2 cellular contexts compared by ENCODE assay signal in genomic region chr12:132475304-132476037, GRCh38.
TF ChIP-seq lines count a peak whose summit lies in the region.

No MANE protein-coding gene starts in this region.

TF ChIP-seq in SK-N-SH, 30 proteins besides CTCF, POLR2A, EP300 and RAD21:
- TF ChIP-seq, protein P1, sequence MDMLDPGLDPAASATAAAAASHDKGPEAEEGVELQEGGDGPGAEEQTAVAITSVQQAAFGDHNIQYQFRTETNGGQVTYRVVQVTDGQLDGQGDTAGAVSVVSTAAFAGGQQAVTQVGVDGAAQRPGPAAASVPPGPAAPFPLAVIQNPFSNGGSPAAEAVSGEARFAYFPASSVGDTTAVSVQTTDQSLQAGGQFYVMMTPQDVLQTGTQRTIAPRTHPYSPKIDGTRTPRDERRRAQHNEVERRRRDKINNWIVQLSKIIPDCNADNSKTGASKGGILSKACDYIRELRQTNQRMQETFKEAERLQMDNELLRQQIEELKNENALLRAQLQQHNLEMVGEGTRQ (IDR thresholded peaks at IDR 0.05; ENCODE audit: borderline replicate concordance, low read depth, low read length) = no peak
- TF ChIP-seq EZH2phosphoT487 (IDR thresholded peaks at IDR 0.05; ENCODE audit: borderline replicate concordance, low read depth) (no peak), MXI1 (IDR thresholded peaks at IDR 0.05; ENCODE audit: low read depth, low read length) (no peak), FOXM1 (IDR thresholded peaks at IDR 0.05; ENCODE audit: low read depth) (no peak), USF1 (IDR thresholded peaks at IDR 0.05; ENCODE audit: borderline replicate concordance, low read depth) (no peak), GABPA (IDR thresholded peaks at IDR 0.05; ENCODE audit: low read depth) (no peak), ELF1 (IDR thresholded peaks at IDR 0.05) (no peak), YY1 (IDR thresholded peaks at IDR 0.05; ENCODE audit: low read depth) (no peak), TCF12 (IDR thresholded peaks at IDR 0.05) (no peak), RXRA (IDR thresholded peaks at IDR 0.05; ENCODE audit: borderline replicate concordance, low read depth) (no peak), TAF1 (IDR thresholded peaks at IDR 0.05; ENCODE audit: borderline replicate concordance, low read depth, low read length) (no peak), RCOR1 (IDR thresholded peaks at IDR 0.05; ENCODE audit: low read length) (no peak), FOSL2 (IDR thresholded peaks at IDR 0.05; ENCODE audit: borderline replicate concordance, low read depth) (no peak)
- TF ChIP-seq, protein P2, sequence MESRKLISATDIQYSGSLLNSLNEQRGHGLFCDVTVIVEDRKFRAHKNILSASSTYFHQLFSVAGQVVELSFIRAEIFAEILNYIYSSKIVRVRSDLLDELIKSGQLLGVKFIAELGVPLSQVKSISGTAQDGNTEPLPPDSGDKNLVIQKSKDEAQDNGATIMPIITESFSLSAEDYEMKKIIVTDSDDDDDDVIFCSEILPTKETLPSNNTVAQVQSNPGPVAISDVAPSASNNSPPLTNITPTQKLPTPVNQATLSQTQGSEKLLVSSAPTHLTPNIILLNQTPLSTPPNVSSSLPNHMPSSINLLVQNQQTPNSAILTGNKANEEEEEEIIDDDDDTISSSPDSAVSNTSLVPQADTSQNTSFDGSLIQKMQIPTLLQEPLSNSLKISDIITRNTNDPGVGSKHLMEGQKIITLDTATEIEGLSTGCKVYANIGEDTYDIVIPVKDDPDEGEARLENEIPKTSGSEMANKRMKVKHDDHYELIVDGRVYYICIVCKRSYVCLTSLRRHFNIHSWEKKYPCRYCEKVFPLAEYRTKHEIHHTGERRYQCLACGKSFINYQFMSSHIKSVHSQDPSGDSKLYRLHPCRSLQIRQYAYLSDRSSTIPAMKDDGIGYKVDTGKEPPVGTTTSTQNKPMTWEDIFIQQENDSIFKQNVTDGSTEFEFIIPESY (IDR thresholded peaks at IDR 0.05; ENCODE audit: borderline replicate concordance, low read depth) = no peak
- TF ChIP-seq, protein P3, sequence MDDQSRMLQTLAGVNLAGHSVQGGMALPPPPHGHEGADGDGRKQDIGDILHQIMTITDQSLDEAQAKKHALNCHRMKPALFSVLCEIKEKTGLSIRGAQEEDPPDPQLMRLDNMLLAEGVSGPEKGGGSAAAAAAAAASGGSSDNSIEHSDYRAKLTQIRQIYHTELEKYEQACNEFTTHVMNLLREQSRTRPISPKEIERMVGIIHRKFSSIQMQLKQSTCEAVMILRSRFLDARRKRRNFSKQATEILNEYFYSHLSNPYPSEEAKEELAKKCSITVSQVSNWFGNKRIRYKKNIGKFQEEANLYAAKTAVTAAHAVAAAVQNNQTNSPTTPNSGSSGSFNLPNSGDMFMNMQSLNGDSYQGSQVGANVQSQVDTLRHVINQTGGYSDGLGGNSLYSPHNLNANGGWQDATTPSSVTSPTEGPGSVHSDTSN (IDR thresholded peaks at IDR 0.05) = no peak
- TF ChIP-seq, protein P4, sequence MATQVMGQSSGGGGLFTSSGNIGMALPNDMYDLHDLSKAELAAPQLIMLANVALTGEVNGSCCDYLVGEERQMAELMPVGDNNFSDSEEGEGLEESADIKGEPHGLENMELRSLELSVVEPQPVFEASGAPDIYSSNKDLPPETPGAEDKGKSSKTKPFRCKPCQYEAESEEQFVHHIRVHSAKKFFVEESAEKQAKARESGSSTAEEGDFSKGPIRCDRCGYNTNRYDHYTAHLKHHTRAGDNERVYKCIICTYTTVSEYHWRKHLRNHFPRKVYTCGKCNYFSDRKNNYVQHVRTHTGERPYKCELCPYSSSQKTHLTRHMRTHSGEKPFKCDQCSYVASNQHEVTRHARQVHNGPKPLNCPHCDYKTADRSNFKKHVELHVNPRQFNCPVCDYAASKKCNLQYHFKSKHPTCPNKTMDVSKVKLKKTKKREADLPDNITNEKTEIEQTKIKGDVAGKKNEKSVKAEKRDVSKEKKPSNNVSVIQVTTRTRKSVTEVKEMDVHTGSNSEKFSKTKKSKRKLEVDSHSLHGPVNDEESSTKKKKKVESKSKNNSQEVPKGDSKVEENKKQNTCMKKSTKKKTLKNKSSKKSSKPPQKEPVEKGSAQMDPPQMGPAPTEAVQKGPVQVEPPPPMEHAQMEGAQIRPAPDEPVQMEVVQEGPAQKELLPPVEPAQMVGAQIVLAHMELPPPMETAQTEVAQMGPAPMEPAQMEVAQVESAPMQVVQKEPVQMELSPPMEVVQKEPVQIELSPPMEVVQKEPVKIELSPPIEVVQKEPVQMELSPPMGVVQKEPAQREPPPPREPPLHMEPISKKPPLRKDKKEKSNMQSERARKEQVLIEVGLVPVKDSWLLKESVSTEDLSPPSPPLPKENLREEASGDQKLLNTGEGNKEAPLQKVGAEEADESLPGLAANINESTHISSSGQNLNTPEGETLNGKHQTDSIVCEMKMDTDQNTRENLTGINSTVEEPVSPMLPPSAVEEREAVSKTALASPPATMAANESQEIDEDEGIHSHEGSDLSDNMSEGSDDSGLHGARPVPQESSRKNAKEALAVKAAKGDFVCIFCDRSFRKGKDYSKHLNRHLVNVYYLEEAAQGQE (IDR thresholded peaks at IDR 0.05; ENCODE audit: low read depth, low read length) = no peak
- TF ChIP-seq, protein P5, sequence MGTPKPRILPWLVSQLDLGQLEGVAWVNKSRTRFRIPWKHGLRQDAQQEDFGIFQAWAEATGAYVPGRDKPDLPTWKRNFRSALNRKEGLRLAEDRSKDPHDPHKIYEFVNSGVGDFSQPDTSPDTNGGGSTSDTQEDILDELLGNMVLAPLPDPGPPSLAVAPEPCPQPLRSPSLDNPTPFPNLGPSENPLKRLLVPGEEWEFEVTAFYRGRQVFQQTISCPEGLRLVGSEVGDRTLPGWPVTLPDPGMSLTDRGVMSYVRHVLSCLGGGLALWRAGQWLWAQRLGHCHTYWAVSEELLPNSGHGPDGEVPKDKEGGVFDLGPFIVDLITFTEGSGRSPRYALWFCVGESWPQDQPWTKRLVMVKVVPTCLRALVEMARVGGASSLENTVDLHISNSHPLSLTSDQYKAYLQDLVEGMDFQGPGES (IDR thresholded peaks at IDR 0.05; ENCODE audit: low read depth, low read length) = no peak

TF ChIP-seq in GM12878, 131 proteins besides CTCF, POLR2A, EP300 and RAD21:
- TF ChIP-seq, protein P6, sequence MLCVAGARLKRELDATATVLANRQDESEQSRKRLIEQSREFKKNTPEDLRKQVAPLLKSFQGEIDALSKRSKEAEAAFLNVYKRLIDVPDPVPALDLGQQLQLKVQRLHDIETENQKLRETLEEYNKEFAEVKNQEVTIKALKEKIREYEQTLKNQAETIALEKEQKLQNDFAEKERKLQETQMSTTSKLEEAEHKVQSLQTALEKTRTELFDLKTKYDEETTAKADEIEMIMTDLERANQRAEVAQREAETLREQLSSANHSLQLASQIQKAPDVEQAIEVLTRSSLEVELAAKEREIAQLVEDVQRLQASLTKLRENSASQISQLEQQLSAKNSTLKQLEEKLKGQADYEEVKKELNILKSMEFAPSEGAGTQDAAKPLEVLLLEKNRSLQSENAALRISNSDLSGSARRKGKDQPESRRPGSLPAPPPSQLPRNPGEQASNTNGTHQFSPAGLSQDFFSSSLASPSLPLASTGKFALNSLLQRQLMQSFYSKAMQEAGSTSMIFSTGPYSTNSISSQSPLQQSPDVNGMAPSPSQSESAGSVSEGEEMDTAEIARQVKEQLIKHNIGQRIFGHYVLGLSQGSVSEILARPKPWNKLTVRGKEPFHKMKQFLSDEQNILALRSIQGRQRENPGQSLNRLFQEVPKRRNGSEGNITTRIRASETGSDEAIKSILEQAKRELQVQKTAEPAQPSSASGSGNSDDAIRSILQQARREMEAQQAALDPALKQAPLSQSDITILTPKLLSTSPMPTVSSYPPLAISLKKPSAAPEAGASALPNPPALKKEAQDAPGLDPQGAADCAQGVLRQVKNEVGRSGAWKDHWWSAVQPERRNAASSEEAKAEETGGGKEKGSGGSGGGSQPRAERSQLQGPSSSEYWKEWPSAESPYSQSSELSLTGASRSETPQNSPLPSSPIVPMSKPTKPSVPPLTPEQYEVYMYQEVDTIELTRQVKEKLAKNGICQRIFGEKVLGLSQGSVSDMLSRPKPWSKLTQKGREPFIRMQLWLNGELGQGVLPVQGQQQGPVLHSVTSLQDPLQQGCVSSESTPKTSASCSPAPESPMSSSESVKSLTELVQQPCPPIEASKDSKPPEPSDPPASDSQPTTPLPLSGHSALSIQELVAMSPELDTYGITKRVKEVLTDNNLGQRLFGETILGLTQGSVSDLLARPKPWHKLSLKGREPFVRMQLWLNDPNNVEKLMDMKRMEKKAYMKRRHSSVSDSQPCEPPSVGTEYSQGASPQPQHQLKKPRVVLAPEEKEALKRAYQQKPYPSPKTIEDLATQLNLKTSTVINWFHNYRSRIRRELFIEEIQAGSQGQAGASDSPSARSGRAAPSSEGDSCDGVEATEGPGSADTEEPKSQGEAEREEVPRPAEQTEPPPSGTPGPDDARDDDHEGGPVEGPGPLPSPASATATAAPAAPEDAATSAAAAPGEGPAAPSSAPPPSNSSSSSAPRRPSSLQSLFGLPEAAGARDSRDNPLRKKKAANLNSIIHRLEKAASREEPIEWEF (IDR thresholded peaks at IDR 0.05; ENCODE audit: insufficient replicate concordance, low read depth, low read length) = no peak
- no peak for TF ChIP-seq FOS (IDR thresholded peaks at IDR 0.05; ENCODE audit: borderline replicate concordance, extremely low read depth, insufficient read length)
- TF ChIP-seq KAT2A (conservative IDR thresholded peaks at IDR 0.05; ENCODE audit: control insufficient read depth, low read depth, low read length) = no peak
- TF ChIP-seq, protein P2 (IDR thresholded peaks at IDR 0.05) = 0 out of 2 replicates have a peak, but pooled peaks have one; percentile 16
- no peak for TF ChIP-seq TCF3 (IDR thresholded peaks at IDR 0.05; ENCODE audit: borderline replicate concordance, insufficient read depth, low read depth, low read length)
- no peak for TF ChIP-seq MAX (IDR thresholded peaks at IDR 0.05; ENCODE audit: low read depth, low read length)
